Comparison of ENCODE assay signal across 18 cellular contexts in the genomic region with DNA sequence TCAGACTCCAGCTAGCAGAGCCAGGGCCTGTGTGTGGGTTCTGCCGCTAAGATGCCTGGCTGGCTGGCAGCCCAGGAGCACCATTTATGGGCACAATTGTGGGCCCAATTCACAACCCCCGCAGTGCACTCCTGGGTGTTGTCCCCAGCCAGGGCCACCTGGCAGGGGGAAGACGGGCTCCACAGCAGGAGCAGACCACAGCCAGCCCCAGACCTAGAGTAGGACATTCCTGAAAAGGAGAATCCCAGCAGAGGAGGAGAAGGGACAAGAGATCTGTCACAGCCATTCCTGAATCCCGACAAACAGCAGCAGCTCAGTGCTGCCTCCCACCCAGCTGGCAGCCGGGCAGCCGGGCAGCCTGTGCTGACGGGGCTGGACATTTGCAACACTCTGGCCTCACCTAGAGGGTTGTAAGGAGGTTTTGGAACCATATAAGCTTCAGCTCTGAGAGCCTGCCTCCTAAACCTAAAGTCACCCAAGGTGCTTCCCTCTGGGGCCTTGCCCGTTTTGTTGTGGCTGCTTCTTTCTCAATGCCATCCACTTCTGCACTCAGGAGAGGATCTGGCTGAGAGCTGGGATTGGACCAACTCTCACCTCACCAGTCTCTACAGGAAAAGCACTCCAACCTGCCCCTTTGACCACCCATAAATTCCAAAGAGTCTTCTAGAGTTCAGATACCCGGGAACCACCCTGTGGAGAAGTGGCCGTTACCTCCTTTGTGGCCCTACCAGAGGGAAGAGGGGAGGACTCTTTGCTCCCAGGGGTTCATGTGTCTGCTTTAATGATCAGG. TPM values are rescaled to one million over a fixed set of nuclear protein-coding genes. Genes with fewer than 3 reads are reported as not detected.
DNase-seq lines count a peak whose midpoint lies in the region; ATAC-seq and TF ChIP-seq lines count a peak whose summit lies in the region.
"Had no signal": no experiment of that assay in that cellular context is flagged by ENCODE, and none has a peak within 500 bp of the region (broad histone marks: within the 10 kb centered on the region; RNA-seq: fewer than 3 reads in every experiment).

No MANE protein-coding gene starts in this region.

- H3K27ac ChIP-seq in left lung (no peak overlapping the region), spleen (no peak overlapping the region), PC-3 (ENCODE audit: low read length) (no peak overlapping the region)
- H3K27ac ChIP-seq: Peyer's patch, right atrium auricular region had no signal

- H3K9me2 ChIP-seq in PC-3 (replicated peaks; ENCODE audit: low read length): no peaks in the 10 kb centered on the region

- no peak for TF ChIP-seq CTCF in left lung (IDR thresholded peaks at IDR 0.05)
- TF ChIP-seq CTCF in spleen (IDR thresholded peaks at IDR 0.05 in 8 of 11, conservative IDR thresholded peaks at IDR 0.05 in 3 of 11): no peak
- TF ChIP-seq CTCF in PC-3 (conservative IDR thresholded peaks at IDR 0.05; ENCODE audit: low read depth, low read length): no peak

- POLR2A ChIA-PET in PC-3 (lab: Charles Lee; ENCODE audit: unreplicated experiment): no interaction called here

- WGBS in spleen, 5 donors: 60 to 92% (median 69%) methylated on average over 10 of the region's 10 CpGs

- H3K9ac ChIP-seq in PC-3 (ENCODE audit: low read length): no peak overlapping the region

- H3K4me2 ChIP-seq in PC-3 (ENCODE audit: low read length): no peak overlapping the region

- H3K36me3 ChIP-seq in left lung: no peaks in the 10 kb centered on the region
- no peaks in the 10 kb centered on the region for H3K36me3 ChIP-seq in spleen
- no peaks in the 10 kb centered on the region for H3K36me3 ChIP-seq in PC-3 (ENCODE audit: low read depth, low read length)
- H3K36me3 ChIP-seq: Peyer's patch, right atrium auricular region, transverse colon had no signal

- no peak for TF ChIP-seq POLR2A in spleen (IDR thresholded peaks at IDR 0.05)

- H3K79me2 ChIP-seq in PC-3 (ENCODE audit: low read length): peaks cover 9% of the 10 kb centered on the region

- H3K4me3 ChIP-seq in left lung: no peak overlapping the region
- H3K4me3 ChIP-seq in spleen: no peak overlapping the region
- no peak overlapping the region for H3K4me3 ChIP-seq in PC-3 (ENCODE audit: low read length)
- H3K4me3 ChIP-seq: Peyer's patch, right atrium auricular region, transverse colon had no signal

- no peaks in the 10 kb centered on the region for H3F3A ChIP-seq in PC-3 (ENCODE audit: low read length, unreplicated experiment)

- ATAC-seq in left lung (peak; percentile 12), PC-3 (no peak)
- ATAC-seq: activated CD4-positive, alpha-beta T cell treated with anti-CD3 and anti-CD28 coated beads for 36 hours; stimulated activated naive B cell treated with anti-CD40 and anti-IgM and Interleukin-4, amounts not matched to agents 10 μg/mL and 1 μg/mL and 100 μg/mL, for 72 hours had no signal

- peak; percentile 40 for DNase-seq in NCI-H1092 treated with DMSO at 0.1 percent for 48 hours (lab: John Stamatoyannopoulos, UW)
- no peak for DNase-seq in NCI-H1092 (lab: John Stamatoyannopoulos, UW)
- peak; percentile 11 for DNase-seq in NCI-H69 (lab: John Stamatoyannopoulos, UW)
- DNase-seq in left lung: no peak
- DNase-seq in spleen: peak; percentile 67
- DNase-seq in activated T-cell treated with anti-CD3 and anti-CD28 coated beads, Interleukin-2, amount 50 U/mL, for 1 hour: no peak
- no peak for DNase-seq in PC-3
- DNase-seq in NCI-H524 treated with DMSO at 0.1 percent for 48 hours (lab: John Stamatoyannopoulos, UW): no peak
- DNase-seq: activated CD4-positive, alpha-beta T cell treated with anti-CD3 and anti-CD28 coated beads for 36 hours; foreskin melanocyte; GOT3; NCI-H1417; NCI-H774; Peyer's patch; stimulated activated naive B cell treated with anti-CD40 and anti-IgM and Interleukin-4, amounts not matched to agents 10 μg/mL and 1 μg/mL and 100 μg/mL, for 72 hours; T1000; transverse colon had no signal

- CTCF ChIA-PET in PC-3 (lab: Charles Lee): no interaction called here

- H4K20me1 ChIP-seq in PC-3 (ENCODE audit: low read length): no peaks in the 10 kb centered on the region

- BruUV-seq in PC-3 (replicated peaks; lab: Mats Ljungman, UMichigan): no TSS peak

- intact Hi-C loops in left lung (cut with DNase I) (no loop called here), spleen (cut with DNase I; ENCODE audit: low total_unique reads) (no loop called here), PC-3 (cut with micrococcal nuclease) (no loop called here)

- no peak overlapping the region for H2AFZ ChIP-seq in PC-3 (ENCODE audit: low read length)

- H3K27me3 ChIP-seq in left lung (no peaks in the 10 kb centered on the region), spleen (replicated peaks in 1 of 7) (no peaks in the 10 kb centered on the region), PC-3 (ENCODE audit: low read length) (no peaks in the 10 kb centered on the region)
- H3K27me3 ChIP-seq: Peyer's patch, right atrium auricular region, transverse colon had no signal

- H3K9me3 ChIP-seq in left lung (no peaks in the 10 kb centered on the region), spleen (no peaks in the 10 kb centered on the region), PC-3 (ENCODE audit: low read length) (no peaks in the 10 kb centered on the region)
- H3K9me3 ChIP-seq: Peyer's patch, right atrium auricular region, transverse colon had no signal

- H3K4me1 ChIP-seq in left lung (peaks cover 4 to 7% of the 10 kb centered on the region in 2 donors), spleen (peaks cover 0 to 8% (median 6%) of the 10 kb centered on the region in 6 donors), PC-3 (ENCODE audit: insufficient read depth, low read length) (peaks cover 3% of the 10 kb centered on the region)

RNA-seq across cellular contexts. Expression of a gene that starts 4.1 kb away (rescaled TPM):
- total RNA-seq in left lung (1 to 10 TPM; 7.5 to 9.7 TPM), spleen (1 to 10 TPM; 6.6 to 9.5 (median 7.5) TPM), PC-3 (2014; rRNA removed) (21.6 and 23.7 TPM in 2 replicates)
- polyA plus RNA-seq in spleen: 1 to 10 TPM; 3.7 to 8.2 (median 8.0) TPM

Comparison
In these comparisons a context has a peak if more than half of its experiments do, and no peak if none do; other contexts are left out.
1. DNase-seq: peak in NCI-H1092 treated with DMSO at 0.1 percent for 48 hours (single experiment), NCI-H69 (single experiment) and spleen (single experiment); none in NCI-H1092 (single experiment), left lung (0 of 2), activated T-cell treated with anti-CD3 and anti-CD28 coated beads, Interleukin-2, amount 50 U/mL, for 1 hour (single experiment), PC-3 (single experiment) and NCI-H524 treated with DMSO at 0.1 percent for 48 hours (single experiment).